8 cellular contexts compared by ENCODE assay signal in genomic region chr6:36422714-36423100, GRCh38. TPM values are rescaled to one million over a fixed set of nuclear protein-coding genes. Genes with fewer than 3 reads are reported as not detected.
DNase-seq lines count a peak whose midpoint lies in the region; ATAC-seq and TF ChIP-seq lines count a peak whose summit lies in the region.
"Had no signal": no experiment of that assay in that cellular context is flagged by ENCODE, and none has a peak within 500 bp of the region (broad histone marks: within the 10 kb centered on the region; RNA-seq: fewer than 3 reads in every experiment).

No MANE protein-coding gene starts in this region.

- H3K4me1 ChIP-seq in HCT116 (ENCODE audit: control insufficient read depth in 1 of 2, insufficient read depth in 2 of 2, low read length in 2 of 2) (peaks cover 6 to 22% of the 10 kb centered on the region in 2 experiments; a peak in 3 of 4 replicates), right cardiac atrium (ENCODE audit: control insufficient read depth, insufficient read depth, low read length) (no peaks in the 10 kb centered on the region)

- H3K79me2 ChIP-seq in HCT116 (ENCODE audit: insufficient read depth, low read length) = no peaks in the 10 kb centered on the region

- peak overlapping the region; percentile 76 for H3K4me3 Mint-ChIP-seq in stimulated activated effector memory CD8-positive, alpha-beta T cell treated with anti-CD3 and anti-CD28 coated beads, Interleukin-12 subunit alpha, Interleukin-12 subunit beta, amount 100 ng/mL, for 72 hours

- H3K27ac ChIP-seq in HCT116 (ENCODE audit: low read depth, low read length) (no peak overlapping the region), WERI-Rb-1 (peak overlapping the region; percentile 47), right cardiac atrium (ENCODE audit: low read length) (peak overlapping the region; percentile 6)

- no peaks in the 10 kb centered on the region for H4K20me1 ChIP-seq in HCT116 (ENCODE audit: insufficient read depth)

- DNase-seq in HCT116 (ENCODE audit: low read depth, low spot score) (no peak), WERI-Rb-1 (no peak), right cardiac atrium (peak in 1 of 3 donors; percentile 26), GM19238 (ENCODE audit: insufficient read length, low spot score) (no peak), NCI-H748 treated with DMSO at 0.1 percent for 48 hours (lab: John Stamatoyannopoulos, UW) (no peak), NCI-H82 treated with DMSO at 0.1 percent for 48 hours (lab: John Stamatoyannopoulos, UW; ENCODE audit: unreplicated experiment) (no peak)
- no peak for DNase-seq in stimulated activated effector memory CD8-positive, alpha-beta T cell treated with anti-CD3 and anti-CD28 coated beads, Interleukin-12 subunit alpha, Interleukin-12 subunit beta, amount 100 ng/mL, for 72 hours (ENCODE audit: low spot score in 2 of 2)

- H3K36me3 ChIP-seq in HCT116 (ENCODE audit: control insufficient read depth in 1 of 2, insufficient read depth in 2 of 2, low read length in 2 of 2) (no peaks in the 10 kb centered on the region), WERI-Rb-1 (no peaks in the 10 kb centered on the region)

- no peaks in the 10 kb centered on the region for H3K9me3 Mint-ChIP-seq in stimulated activated effector memory CD8-positive, alpha-beta T cell treated with anti-CD3 and anti-CD28 coated beads, Interleukin-12 subunit alpha, Interleukin-12 subunit beta, amount 100 ng/mL, for 72 hours

- H3K27ac Mint-ChIP-seq in stimulated activated effector memory CD8-positive, alpha-beta T cell treated with anti-CD3 and anti-CD28 coated beads, Interleukin-12 subunit alpha, Interleukin-12 subunit beta, amount 100 ng/mL, for 72 hours = peak overlapping the region; percentile 93

- ATAC-seq in HCT116 (peak; percentile 0; the same call in 1 of the 2 replicates), right cardiac atrium (no peak)
- ATAC-seq in stimulated activated effector memory CD8-positive, alpha-beta T cell treated with anti-CD3 and anti-CD28 coated beads, Interleukin-12 subunit alpha, Interleukin-12 subunit beta, amount 100 ng/mL, for 72 hours = peak; percentile 1

- intact Hi-C loops in HCT116 (cut with micrococcal nuclease) = loop anchor here (1.0 to 5.0 kb wide), 3 partner anchors 154 to 260 kb away; partner anchors contain the start of gene SRSF3
- intact Hi-C loops in right cardiac atrium (cut with DNase I) = loop anchor here in 1 of 4 donors (10.0 kb wide), 1 partner anchor 172 kb away; the partner anchor contains the start of gene SRSF3

- TF ChIP-seq CTCF in HCT116 (IDR thresholded peaks at IDR 0.05 in 2 of 3, conservative IDR thresholded peaks at IDR 0.05 in 1 of 3; ENCODE audit: borderline replicate concordance in 1 of 3, insufficient read depth in 1 of 3, low read depth in 2 of 3, low read length in 2 of 3) = no peak
- no peak for TF ChIP-seq CTCF in WERI-Rb-1 (IDR thresholded peaks at IDR 0.05; ENCODE audit: low read depth, low read length)

- POLR2A ChIA-PET in HCT116 (lab: Charles Lee) = interaction anchor here (1.0 to 1.4 kb wide), 2 partner anchors 19 to 21 kb away, joined by 5 to 8 read pairs; partner anchors contain the start of gene KCTD20

- H3K4me2 ChIP-seq in HCT116 (ENCODE audit: low read length) = peak overlapping the region; percentile 75

- H3K36me3 Mint-ChIP-seq in stimulated activated effector memory CD8-positive, alpha-beta T cell treated with anti-CD3 and anti-CD28 coated beads, Interleukin-12 subunit alpha, Interleukin-12 subunit beta, amount 100 ng/mL, for 72 hours = peaks cover 8% of the 10 kb centered on the region

- no peak for TF ChIP-seq RAD21 in HCT116 (IDR thresholded peaks at IDR 0.05; ENCODE audit: low read depth)

- peak overlapping the region; percentile 76 for H2AFZ ChIP-seq in HCT116 (ENCODE audit: low read depth, low read length, poor library complexity, severe bottlenecking)

- no TSS peak for BruUV-seq in HCT116 (replicated peaks; lab: Mats Ljungman, UMichigan)

- peak overlapping the region; percentile 53 for H3K9ac ChIP-seq in HCT116 (ENCODE audit: low read length)

- whole genome bisulfite sequencing in right cardiac atrium = 11% methylated on average over 4 of the region's 4 CpGs

- peak overlapping the region; percentile 33 to 49 for H3K4me3 ChIP-seq in HCT116 (replicated peaks in 1 of 2; ENCODE audit: low read depth in 1 of 2, low read length in 2 of 2)
- H3K4me3 ChIP-seq in WERI-Rb-1 (ENCODE audit: low read depth, low read length) = peak overlapping the region; percentile 49
- H3K4me3 ChIP-seq in right cardiac atrium (ENCODE audit: low read length) = peak overlapping the region; percentile 45

- H3K9me3 ChIP-seq in HCT116 (ENCODE audit: control insufficient read depth in 1 of 2, insufficient read depth in 1 of 2, low read depth in 1 of 2, low read length in 2 of 2) = no peaks in the 10 kb centered on the region
- H3K9me3 ChIP-seq in WERI-Rb-1 (ENCODE audit: severe bottlenecking) = no peaks in the 10 kb centered on the region
- H3K9me3 ChIP-seq in right cardiac atrium (ENCODE audit: control insufficient read depth, low read length) = no peaks in the 10 kb centered on the region

- RAD21 ChIA-PET in HCT116 (lab: Charles Lee; ENCODE audit: low non-redundant PET in 1 of 2, low total read pairs in 2 of 2, uncharacterized antibody in 2 of 2, unreplicated experiment in 2 of 2) = no interaction called here

- CTCF ChIA-PET in HCT116 (lab: Charles Lee) = interaction anchor here (1.0 to 1.6 kb wide), 3 partner anchors 13 to 360 kb away, joined by 3 to 9 read pairs (median 3); no protein-coding TSS in a partner anchor

- peaks cover 18% of the 10 kb centered on the region for H3K4me1 Mint-ChIP-seq in stimulated activated effector memory CD8-positive, alpha-beta T cell treated with anti-CD3 and anti-CD28 coated beads, Interleukin-12 subunit alpha, Interleukin-12 subunit beta, amount 100 ng/mL, for 72 hours

- H3K27me3 ChIP-seq in HCT116 (ENCODE audit: insufficient read depth, low read length) (no peaks in the 10 kb centered on the region), WERI-Rb-1 (ENCODE audit: insufficient read depth, low read depth, severe bottlenecking) (no peaks in the 10 kb centered on the region), right cardiac atrium (ENCODE audit: control insufficient read depth, insufficient read depth) (no peaks in the 10 kb centered on the region)

- no peaks in the 10 kb centered on the region for H3K9me2 ChIP-seq in HCT116 (ENCODE audit: insufficient read depth)

- no peak for TF ChIP-seq POLR2A in HCT116 (IDR thresholded peaks at IDR 0.05; ENCODE audit: borderline replicate concordance, extremely low read depth, insufficient read depth, insufficient read length)

TF ChIP-seq in HCT116, 20 proteins besides CTCF, POLR2A, EP300 and RAD21:
- TF ChIP-seq SRF (IDR thresholded peaks at IDR 0.05; ENCODE audit: low read depth) (no peak), EZH2 (IDR thresholded peaks at IDR 0.05) (no peak), REST (IDR thresholded peaks at IDR 0.05; ENCODE audit: low read depth) (no peak), ZFX (IDR thresholded peaks at IDR 0.05) (no peak), EGR1 (IDR thresholded peaks at IDR 0.05; ENCODE audit: low read depth) (no peak), TCF7L2 (IDR thresholded peaks at IDR 0.05; ENCODE audit: borderline replicate concordance, extremely low read depth, insufficient read depth, insufficient read length) (no peak), ELF1 (IDR thresholded peaks at IDR 0.05; ENCODE audit: borderline replicate concordance, low read depth) (no peak)

RNA-seq across cellular contexts. Expression of gene PXT1, which starts 19.9 kb away (rescaled TPM):
- total RNA-seq in HCT116 (2021; ENCODE audit: unreplicated experiment) (0.17 TPM), right cardiac atrium (under 1 TPM in 2 of 4 donors, not detected in 2; 0.17 to 0.42 TPM)
- 0.12 TPM in 1 of 2 replicates, not detected in the other for polyA plus RNA-seq in HCT116 (2012)
- polyA plus RNA-seq in right cardiac atrium = 0.09 TPM
- total RNA-seq: left colon had no signal

RNA-seq across cellular contexts. Expression of gene KCTD20, which starts 20.1 kb away (rescaled TPM):
- total RNA-seq in HCT116 (2021; ENCODE audit: unreplicated experiment) = 23.7 TPM
- polyA plus RNA-seq in HCT116 (2012) = 12.8 and 14.1 TPM in 2 replicates
- total RNA-seq in right cardiac atrium = 10 to 100 TPM; 24.2 to 31.5 (median 26.6) TPM
- polyA plus RNA-seq in right cardiac atrium = 12.9 TPM

RNA-seq across cellular contexts. Expression of gene ETV7, which starts 35.2 kb away (rescaled TPM):
- total RNA-seq in HCT116 (2021; ENCODE audit: unreplicated experiment) (1.0 TPM), right cardiac atrium (under 1 TPM; 0.18 to 0.37 (median 0.34) TPM)
- polyA plus RNA-seq in HCT116 (2012) = 0.75 and 1.1 TPM in 2 replicates
- polyA plus RNA-seq in right cardiac atrium = 0.18 TPM

Comparison
In these comparisons a context has a peak if more than half of its experiments do, and no peak if none do; other contexts are left out.
1. ATAC-seq: peak in HCT116 (single experiment) and stimulated activated effector memory CD8-positive, alpha-beta T cell treated with anti-CD3 and anti-CD28 coated beads, Interleukin-12 subunit alpha, Interleukin-12 subunit beta, amount 100 ng/mL, for 72 hours (single experiment); none in right cardiac atrium (0 of 2).
2. Peak in every context shown above with its lines, with median percentiles within 50 percentile points of each other: H3K4me3 ChIP-seq.